ENCODE assay signal across 8 cellular contexts in the genomic region with DNA sequence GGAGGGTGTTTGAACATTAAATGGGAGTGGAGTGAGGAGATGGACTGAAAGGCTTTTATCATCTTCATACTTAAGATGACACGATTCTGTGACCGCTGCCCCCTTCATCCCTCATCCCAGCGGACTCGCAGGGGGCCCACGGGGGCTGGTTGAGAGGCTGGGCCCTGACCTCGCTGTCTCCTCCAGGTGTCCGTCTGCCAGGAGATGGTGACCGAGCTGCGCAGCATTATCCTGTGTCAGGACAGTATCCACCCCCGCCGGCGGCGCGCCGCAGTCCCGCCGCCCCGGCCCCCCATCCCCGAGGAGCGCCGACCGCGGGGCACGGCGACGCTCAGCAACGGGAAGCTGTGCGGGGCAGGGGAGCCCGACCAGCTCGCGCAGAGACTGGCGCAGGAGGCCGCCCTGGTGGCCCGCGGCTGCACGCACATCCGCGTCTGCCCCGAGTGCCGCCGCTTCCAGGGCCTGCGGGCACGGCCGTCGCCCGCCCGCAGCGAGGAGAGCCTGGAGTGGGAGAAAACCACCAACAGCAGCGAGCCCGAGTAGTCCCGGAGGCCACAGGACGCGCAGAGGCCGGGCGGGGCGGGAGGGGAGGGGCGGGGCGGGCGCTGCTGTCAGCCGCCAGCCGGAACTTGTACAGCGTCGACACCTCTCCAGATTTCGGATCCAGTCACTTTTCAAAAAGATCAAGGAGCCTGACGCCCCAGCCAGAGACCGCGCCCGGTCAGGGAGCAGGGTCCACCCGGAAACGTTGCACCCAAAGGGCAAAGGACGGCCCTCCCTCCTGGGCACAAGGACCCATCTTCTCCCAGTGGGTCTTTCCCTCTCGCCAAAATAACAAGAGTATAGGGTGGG. TPM values are rescaled to one million over a fixed set of nuclear protein-coding genes. Genes with fewer than 3 reads are reported as not detected.
A peak's percentile ranks its signal among the peaks of the same experiment; 100 is the strongest.
DNase-seq lines count a peak whose midpoint lies in the region; ATAC-seq and TF ChIP-seq lines count a peak whose summit lies in the region.

No MANE protein-coding gene starts in this region.

- TF ChIP-seq CTCF in Peyer's patch (IDR thresholded peaks at IDR 0.05), result peak in 3 of 6 experiments; percentile 37 to 42 (median 38)

- H3K4me3 Mint-ChIP-seq in activated naive CD8-positive, alpha-beta T cell treated with anti-CD3 and anti-CD28 coated beads for 36 hours, result peak overlapping the region; percentile 64

- DNase-seq in DMS53 (lab: John Stamatoyannopoulos, UW) (peak; percentile 92), Peyer's patch (peak in 2 of 3 donors; percentile 54 to 71), left cardiac atrium (peak; percentile 55), retina (peak; percentile 77), NCI-H1694 (lab: John Stamatoyannopoulos, UW) (no peak)
- DNase-seq in activated naive CD8-positive, alpha-beta T cell treated with anti-CD3 and anti-CD28 coated beads for 36 hours, result peak; percentile 48

- no peaks in the 10 kb centered on the region for H3K36me3 Mint-ChIP-seq in activated naive CD8-positive, alpha-beta T cell treated with anti-CD3 and anti-CD28 coated beads for 36 hours

- H3K36me3 ChIP-seq in Peyer's patch, result no peaks in the 10 kb centered on the region

- TF ChIP-seq POLR2A in Peyer's patch (IDR thresholded peaks at IDR 0.05), result no peak

- H3K9me3 Mint-ChIP-seq in activated naive CD8-positive, alpha-beta T cell treated with anti-CD3 and anti-CD28 coated beads for 36 hours, result no peaks in the 10 kb centered on the region

- no peak overlapping the region for H3K27ac ChIP-seq in Peyer's patch

- H3K4me3 ChIP-seq in Peyer's patch, result peak overlapping the region; percentile 25 to 56 (median 46)

- ATAC-seq in HG02678 (IDR thresholded peaks at IDR 0.05; ENCODE audit: unreplicated experiment) (peak; percentile 60), left cardiac atrium (peak; percentile 95 to 96), HG03520 (IDR thresholded peaks at IDR 0.05; ENCODE audit: unreplicated experiment) (no peak)

- intact Hi-C loops in left cardiac atrium (cut with DNase I), result no loop called here

- H3K9me3 ChIP-seq in Peyer's patch, result no peaks in the 10 kb centered on the region

- peaks cover 3% of the 10 kb centered on the region for H3K4me1 Mint-ChIP-seq in activated naive CD8-positive, alpha-beta T cell treated with anti-CD3 and anti-CD28 coated beads for 36 hours

- H3K27ac Mint-ChIP-seq in activated naive CD8-positive, alpha-beta T cell treated with anti-CD3 and anti-CD28 coated beads for 36 hours, result no peak overlapping the region

- H3K27me3 ChIP-seq in Peyer's patch, result no peaks in the 10 kb centered on the region

- peaks cover 24% of the 10 kb centered on the region for H3K27me3 Mint-ChIP-seq in activated naive CD8-positive, alpha-beta T cell treated with anti-CD3 and anti-CD28 coated beads for 36 hours

- H3K4me1 ChIP-seq in Peyer's patch, result peaks cover 0 to 19% (median 3%) of the 10 kb centered on the region in 4 donors

RNA-seq across cellular contexts. Expression of a gene that starts 38.0 kb away (rescaled TPM):
- total RNA-seq in Peyer's patch (10 to 100 TPM in 2 of 4 donors, 1 to 10 TPM in 2; 8.5 to 37.1 (median 11.3) TPM), left cardiac atrium (10 to 100 TPM; 36.9 to 43.8 TPM)
- total RNA-seq in activated naive CD8-positive, alpha-beta T cell treated with anti-CD3 and anti-CD28 coated beads for 36 hours, result 1 to 10 TPM; 7.8 to 10.0 TPM
